25 cellular contexts compared by ENCODE assay signal in the genomic region with DNA sequence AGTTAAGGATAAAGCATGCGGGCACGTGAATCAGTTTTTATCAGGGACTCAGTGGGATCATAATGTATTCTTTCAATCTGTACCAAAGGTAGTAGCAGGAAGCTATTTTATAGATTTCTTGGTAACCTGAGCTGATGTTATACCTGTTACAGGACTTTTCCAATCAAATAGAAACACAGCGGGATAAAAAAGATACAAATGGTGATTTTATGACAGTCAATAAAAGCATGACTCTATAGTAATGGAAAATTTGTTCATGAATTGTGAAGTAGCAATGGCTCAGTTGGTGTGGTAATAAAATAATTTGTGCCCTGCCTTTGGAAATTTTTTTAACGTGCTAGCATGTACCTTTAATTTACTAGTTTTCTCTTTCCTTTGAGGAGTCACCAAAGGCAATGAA.
"Had no signal": no experiment of that assay in that cellular context is flagged by ENCODE, and none has a peak within 500 bp of the region (broad histone marks: within the 10 kb centered on the region; RNA-seq: fewer than 3 reads in every experiment).

No MANE protein-coding gene starts in this region.

- ATAC-seq: natural killer cell; psoas muscle; right cardiac atrium; right lobe of liver; stimulated activated effector memory CD8-positive, alpha-beta T cell treated with anti-CD3 and anti-CD28 coated beads, Interleukin-12 subunit alpha, Interleukin-12 subunit beta, amount 100 ng/mL, for 72 hours; stimulated activated naive B cell treated with anti-CD40 and anti-IgM and Interleukin-4, amounts not matched to agents 10 μg/mL and 1 μg/mL and 100 μg/mL, for 72 hours had no signal

- H3K36me3 ChIP-seq: neural progenitor cell, ovary, right lobe of liver, sigmoid colon, stomach, thoracic aorta, thyroid gland, tibial nerve, upper lobe of left lung, uterus had no signal

- H3K9me3 ChIP-seq: ovary, psoas muscle, right lobe of liver, sigmoid colon, stomach, thoracic aorta, thyroid gland, tibial nerve, upper lobe of left lung, uterus had no signal

- H3K4me3 ChIP-seq: neural progenitor cell, ovary, psoas muscle, right lobe of liver, sigmoid colon, stomach, thoracic aorta, thyroid gland, tibial nerve, upper lobe of left lung, uterus had no signal

- H3K27ac ChIP-seq: neural progenitor cell, ovary, parathyroid adenoma, psoas muscle, right lobe of liver, sigmoid colon, stomach, thoracic aorta, thyroid gland, tibial nerve, upper lobe of left lung, uterus had no signal

- DNase-seq: natural killer cell; occipital lobe; ovary; posterior cingulate gyrus; psoas muscle; right cardiac atrium; right lobe of liver; sigmoid colon; small intestine; stimulated activated CD4-positive, alpha-beta T cell treated with anti-CD3 and anti-CD28 coated beads, Interleukin-15, amount 100 ng/mL, for 24 hours; stimulated activated CD4-positive, alpha-beta T cell treated with anti-CD3 and anti-CD28 coated beads, Interleukin-2, amount 100 ng/mL, for 24 hours; stimulated activated CD4-positive, alpha-beta T cell treated with anti-CD3 and anti-CD28 coated beads, Interleukin-2, amount 100 ng/mL, for 48 hours; stimulated activated CD4-positive, alpha-beta T cell treated with anti-CD3 and anti-CD28 coated beads, Interleukin-4, amount 100 ng/mL, for 24 hours; stimulated activated naive B cell treated with anti-CD40 and anti-IgM and Interleukin-4, amounts not matched to agents 10 μg/mL and 1 μg/mL and 100 μg/mL, for 72 hours; stimulated activated naive CD4-positive, alpha-beta T cell treated with Interleukin-2 at 50 U/mL for 16 hours; stomach; thyroid gland; trophoblast cell; upper lobe of left lung; uterus had no signal

- H3K4me1 ChIP-seq: neural progenitor cell, parathyroid adenoma, psoas muscle, right lobe of liver, sigmoid colon, stomach, thyroid gland, tibial nerve, upper lobe of left lung, uterus had no signal

- H3K27me3 ChIP-seq: neural progenitor cell, ovary, right lobe of liver, sigmoid colon, stomach, thyroid gland, tibial nerve, upper lobe of left lung, uterus had no signal
